Comparison of ENCODE assay signal across 11 cellular contexts in the genomic region with DNA sequence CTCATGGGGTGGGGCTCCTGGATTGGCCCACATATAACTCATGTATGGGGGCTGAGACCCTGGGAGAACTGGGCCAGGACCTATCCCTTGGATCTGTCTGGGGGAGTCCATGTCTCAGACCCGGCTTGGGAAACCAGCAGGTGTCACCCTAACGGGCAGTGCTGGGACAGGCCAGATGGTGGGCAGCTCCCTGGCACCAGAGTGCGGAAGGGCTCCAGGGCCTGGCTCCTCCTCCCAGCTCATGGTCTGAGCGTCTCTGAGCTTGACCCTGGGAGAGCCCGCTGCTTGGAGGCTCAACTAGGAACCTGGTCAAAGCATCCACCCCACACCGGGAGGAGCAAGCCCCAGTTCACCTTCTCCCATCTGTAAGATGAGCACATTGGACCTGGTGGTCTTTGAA. TPM values are rescaled to one million over a fixed set of nuclear protein-coding genes. Genes with fewer than 3 reads are reported as not detected.
DNase-seq lines count a peak whose midpoint lies in the region; ATAC-seq lines count a peak whose summit lies in the region.
"Had no signal": no experiment of that assay in that cellular context is flagged by ENCODE, and none has a peak within 500 bp of the region (broad histone marks: within the 10 kb centered on the region; RNA-seq: fewer than 3 reads in every experiment).

No MANE protein-coding gene starts in this region.

- ATAC-seq in left ventricle myocardium superior (peak; percentile 49), left lobe of liver (peak; percentile 49)

- intact Hi-C loops in left ventricle myocardium superior (cut with micrococcal nuclease) = no loop called here
- intact Hi-C loops in cardiac septum (cut with DNase I) = no loop called here

- DNase-seq in left ventricle myocardium superior (no peak), cardiac septum (ENCODE audit: low spot score) (no peak), cerebellum (ENCODE audit: low spot score) (peak; percentile 83), left lobe of liver (ENCODE audit: low spot score) (no peak), NCI-H2081 (lab: John Stamatoyannopoulos, UW) (no peak), SKM-1 (lab: John Stamatoyannopoulos, UW; ENCODE audit: unreplicated experiment) (no peak), EL (no peak), glomerular visceral epithelial cell (ENCODE audit: extremely low spot score) (no peak)
- DNase-seq: activated T-cell treated with anti-CD3 and anti-CD28 coated beads for 4 hours, GDM1, NCI-H146 had no signal

RNA-seq across cellular contexts. Expression of gene NCS1, which starts 15.5 kb away (rescaled TPM):
- total RNA-seq in left ventricle myocardium superior (4.1 TPM), cardiac septum (14.3 TPM), cerebellum (85.0 TPM), left lobe of liver (2.5 TPM)
